ENCODE assay signal across 1 cellular context in the genomic region with DNA sequence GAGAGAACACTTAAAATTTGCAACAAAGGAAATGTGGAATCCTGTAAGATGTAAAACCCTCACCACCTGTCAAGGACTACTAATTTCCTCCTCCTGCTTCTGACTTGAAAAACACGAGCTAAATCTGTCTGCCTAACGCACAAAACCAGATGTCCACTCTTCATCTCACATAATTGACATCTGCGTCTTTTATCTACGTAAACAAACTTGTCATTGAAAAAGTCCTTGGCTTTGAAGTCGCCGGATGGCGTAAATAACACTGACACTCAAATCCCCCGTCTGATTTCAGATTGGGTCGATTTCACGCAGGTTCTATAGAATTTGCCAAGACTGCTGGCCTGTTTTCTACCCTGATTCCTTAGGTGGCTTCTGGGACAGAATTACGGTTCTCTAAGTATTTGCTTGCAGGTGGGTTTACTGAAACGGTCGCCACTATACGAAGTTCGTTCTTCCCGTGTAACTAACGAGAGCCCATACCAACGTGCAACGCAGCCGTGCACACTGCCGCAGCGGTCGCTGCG.
TF ChIP-seq lines count a peak whose summit lies in the region.

No MANE protein-coding gene starts in this region.

TF ChIP-seq in endothelial cell of umbilical vein, 7 proteins besides CTCF, POLR2A, EP300 and RAD21:
- TF ChIP-seq GATA2 (IDR thresholded peaks at IDR 0.05; ENCODE audit: insufficient read depth, insufficient read length, low read depth, low read length), result no peak
- TF ChIP-seq FOS (IDR thresholded peaks at IDR 0.05; ENCODE audit: borderline replicate concordance, insufficient read depth, low read length), result no peak
- no peak for TF ChIP-seq JUN (IDR thresholded peaks at IDR 0.05; ENCODE audit: borderline replicate concordance, insufficient read depth, insufficient read length, low read depth)
- TF ChIP-seq EZH2 (IDR thresholded peaks at IDR 0.05; ENCODE audit: borderline replicate concordance, low read depth, low read length, severe bottlenecking), result no peak
- TF ChIP-seq MYC (IDR thresholded peaks at IDR 0.05; ENCODE audit: low read depth, low read length), result no peak
- TF ChIP-seq, protein P1, sequence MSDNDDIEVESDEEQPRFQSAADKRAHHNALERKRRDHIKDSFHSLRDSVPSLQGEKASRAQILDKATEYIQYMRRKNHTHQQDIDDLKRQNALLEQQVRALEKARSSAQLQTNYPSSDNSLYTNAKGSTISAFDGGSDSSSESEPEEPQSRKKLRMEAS (IDR thresholded peaks at IDR 0.05; ENCODE audit: insufficient read depth, insufficient read length), result no peak
- no peak for TF ChIP-seq POLR2AphosphoS5 (IDR thresholded peaks at IDR 0.05; ENCODE audit: insufficient read depth, low read depth, low read length)
